In genomic region chr21:34884346-34884929, GRCh38 we compare ENCODE assay signal across 11 cellular contexts.
A peak's percentile ranks its signal among the peaks of the same experiment; 100 is the strongest.
DNase-seq lines count a peak whose midpoint lies in the region; ATAC-seq and TF ChIP-seq lines count a peak whose summit lies in the region.
"Had no signal": no experiment of that assay in that cellular context is flagged by ENCODE, and none has a peak within 500 bp of the region (broad histone marks: within the 10 kb centered on the region; RNA-seq: fewer than 3 reads in every experiment).

No MANE protein-coding gene starts in this region.

- peaks cover 2% of the 10 kb centered on the region for H3K36me3 Mint-ChIP-seq in memory B cell

- peak overlapping the region; percentile 11 for H3K27ac Mint-ChIP-seq in memory B cell

- no peak overlapping the region for H3K27ac ChIP-seq in HUES64 (ENCODE audit: low read depth, low read length)

- no peaks in the 10 kb centered on the region for H3K9me3 ChIP-seq in HUES64 (ENCODE audit: insufficient read depth, low read depth, low read length)
- H3K9me3 ChIP-seq: pancreas had no signal

- TF ChIP-seq CTCF in AG09309 (IDR thresholded peaks at IDR 0.05; ENCODE audit: control insufficient read depth, insufficient read depth, low read depth, low read length, missing control alignments) (no peak), astrocyte of the spinal cord (IDR thresholded peaks at IDR 0.05; ENCODE audit: low read depth, low read length) (no peak)

- no peaks in the 10 kb centered on the region for H3K36me3 ChIP-seq in HUES64 (ENCODE audit: insufficient read depth, low read length)
- H3K36me3 ChIP-seq: pancreas had no signal

- H3K27me3 Mint-ChIP-seq in memory B cell, result no peaks in the 10 kb centered on the region

- no peak for ATAC-seq in memory B cell (ENCODE audit: low read depth)
- ATAC-seq: pancreas had no signal

- H3K9ac ChIP-seq in HUES64 (ENCODE audit: low read depth, low read length), result no peak overlapping the region

- peak overlapping the region; percentile 85 for H3K4me3 ChIP-seq in AG09309 (ENCODE audit: control insufficient read depth, low read depth, low read length)
- H3K4me3 ChIP-seq in HUES64 (ENCODE audit: low read length), result peak overlapping the region; percentile 12; the same call in 1 of the 2 replicates
- peak overlapping the region; percentile 73 for H3K4me3 ChIP-seq in astrocyte of the spinal cord (ENCODE audit: low read depth, low read length)

- no peak for DNase-seq in AG09309 (ENCODE audit: low read depth)
- DNase-seq in astrocyte of the spinal cord (ENCODE audit: low read depth, low spot score), result peak; percentile 53
- DNase-seq in memory B cell (ENCODE audit: low spot score in 2 of 2), result no peak
- DNase-seq in NCI-H187 (lab: John Stamatoyannopoulos, UW), result no peak
- no peak for DNase-seq in stimulated activated CD4-positive, alpha-beta T cell treated with anti-CD3 and anti-CD28 coated beads, Interleukin-2, amount 100 ng/mL, for 24 hours
- no peak for DNase-seq in stimulated activated CD4-positive, alpha-beta T cell treated with anti-CD3 and anti-CD28 coated beads, Interleukin-15, amount 100 ng/mL, for 24 hours
- no peak for DNase-seq in GM03348 (ENCODE audit: low spot score)
- DNase-seq: H7, NCI-H1436 treated with DMSO at 0.1 percent for 48 hours, pancreas had no signal

- H3K4me1 Mint-ChIP-seq in memory B cell, result peaks cover 29% of the 10 kb centered on the region

- no peak overlapping the region for H3K4me3 Mint-ChIP-seq in memory B cell

- H3K27me3 ChIP-seq in HUES64 (ENCODE audit: insufficient read depth, low read length), result peaks cover 80% of the 10 kb centered on the region

- H3K9me3 Mint-ChIP-seq in memory B cell, result no peaks in the 10 kb centered on the region

- H3K4me1 ChIP-seq in HUES64 (ENCODE audit: insufficient read depth, low read length), result peaks cover 19% of the 10 kb centered on the region

- in situ Hi-C loops in astrocyte of the spinal cord (cut with HindIII; ENCODE audit: low sequenced_read_pairs), result no loop called here

- WGBS in HUES64, result 88% methylated on average over 1 of the region's 3 CpGs

Comparison
In these comparisons a context has a peak if more than half of its experiments do, and no peak if none do; other contexts are left out.
1. H3K4me3 ChIP-seq: peak in every context shown above with its lines; median percentile 85 in AG09309; 73 in astrocyte of the spinal cord; 12 in HUES64.